In genomic region chr4:126821152-126821551, GRCh38 we compare ENCODE assay signal across 9 cellular contexts.
"Had no signal": no experiment of that assay in that cellular context is flagged by ENCODE, and none has a peak within 500 bp of the region (broad histone marks: within the 10 kb centered on the region; RNA-seq: fewer than 3 reads in every experiment).

No MANE protein-coding gene starts in this region.

- H3K4me3 ChIP-seq: GM23248, HAP-1 had no signal

- H3K27me3 Mint-ChIP-seq: IgD-negative memory B cell had no signal

- H3K4me1 Mint-ChIP-seq: IgD-negative memory B cell had no signal

- DNase-seq: GM23248, GOT3, H7, HFFc6, KG1 had no signal

- H3K36me3 ChIP-seq: HAP-1 had no signal

- FAIRE-seq: HepG2 had no signal

- H3K27ac Mint-ChIP-seq: HFFc6, IgD-negative memory B cell had no signal

- H3K9me3 Mint-ChIP-seq: HFFc6 had no signal

- H3K9me3 ChIP-seq: HAP-1 had no signal

- H3K4me1 ChIP-seq: HAP-1 had no signal

- H3K36me3 Mint-ChIP-seq: IgD-negative memory B cell had no signal

- H3K27ac ChIP-seq: GM23248, HL-60 had no signal

- H3K4me3 Mint-ChIP-seq: HFFc6, IgD-negative memory B cell had no signal
